ENCODE assay signal across 16 cellular contexts in genomic region chr20:14963262-14963663, GRCh38.
DNase-seq lines count a peak whose midpoint lies in the region; ATAC-seq, FAIRE-seq and TF ChIP-seq lines count a peak whose summit lies in the region.
"Had no signal": no experiment of that assay in that cellular context is flagged by ENCODE, and none has a peak within 500 bp of the region (broad histone marks: within the 10 kb centered on the region; RNA-seq: fewer than 3 reads in every experiment).

No MANE protein-coding gene starts in this region.

- intact Hi-C loops in MCF 10A (cut with micrococcal nuclease) = loop anchor here (1.0 to 5.0 kb wide), 3 partner anchors 30 to 626 kb away; partner anchors contain the start of gene FLRT3
- intact Hi-C loops in breast epithelium (cut with DNase I; ENCODE audit: low total_unique reads) = no loop called here

- no peaks in the 10 kb centered on the region for H3K36me3 Mint-ChIP-seq in MCF 10A (ENCODE audit: insufficient read depth, unreplicated experiment)

- POLR2A ChIA-PET in MCF 10A (lab: Yijun Ruan, JAX) = interaction anchor here (0.6 to 2.7 kb wide), 24 partner anchors 10 to 679 kb away, joined by 3 to 16 read pairs (median 3); partner anchors contain the start of gene FLRT3

- no peaks in the 10 kb centered on the region for H3K27me3 ChIP-seq in breast epithelium
- H3K27me3 ChIP-seq: gastrocnemius medialis, suprapubic skin had no signal

- DNase-seq in MCF 10A (ENCODE audit: unreplicated experiment) (peak; percentile 87), breast epithelium (ENCODE audit: low spot score in 2 of 2) (no peak), astrocyte of the hippocampus (ENCODE audit: low read depth, low spot score) (peak; percentile 59), kidney tubule cell (ENCODE audit: low spot score) (peak; percentile 88), H54 (ENCODE audit: insufficient read length, low spot score) (no peak)
- no peak for DNase-seq in stimulated activated CD8-positive, alpha-beta memory T cell treated with anti-CD3 and anti-CD28 coated beads, Interleukin-4, amount 100 ng/mL, for 48 hours
- DNase-seq: activated CD4-positive, alpha-beta T cell treated with anti-CD3 and anti-CD28 coated beads, Interleukin-2, amount 10 ng/mL, durations not matched to agents 24 days and 14 days; activated gamma-delta T cell treated with Interleukin-2 at 50 U/mL for 16 hours; gastrocnemius medialis; HFFc6; MM.1S; NCI-H526 had no signal

- H3K9me3 Mint-ChIP-seq in MCF 10A (ENCODE audit: unreplicated experiment) = no peaks in the 10 kb centered on the region

- CTCF ChIA-PET in MCF 10A (lab: Yijun Ruan, JAX) = interaction anchor here (0.6 to 1.2 kb wide), 3 partner anchors 10 to 264 kb away, joined by 3 to 8 read pairs (median 3); no protein-coding TSS in a partner anchor

- H3K4me1 ChIP-seq in breast epithelium = no peaks in the 10 kb centered on the region
- H3K4me1 ChIP-seq: gastrocnemius medialis had no signal

- ATAC-seq in HG02571 (IDR thresholded peaks at IDR 0.05; ENCODE audit: unreplicated experiment) (no peak), HG02973 (IDR thresholded peaks at IDR 0.05; ENCODE audit: unreplicated experiment) (no peak)
- ATAC-seq: gastrocnemius medialis had no signal

- H3K27ac ChIP-seq in breast epithelium = no peak overlapping the region
- H3K27ac ChIP-seq: gastrocnemius medialis, suprapubic skin had no signal

- no peak overlapping the region for H3K4me3 Mint-ChIP-seq in MCF 10A (ENCODE audit: unreplicated experiment)
- H3K4me3 Mint-ChIP-seq: activated CD4-positive, alpha-beta T cell treated with anti-CD3 and anti-CD28 coated beads, Interleukin-2, amount 10 ng/mL, durations not matched to agents 24 days and 14 days; HFFc6 had no signal

- FAIRE-seq in H54 (lab: Jason Lieb, UNC) = no peak
- FAIRE-seq: GM12892 had no signal

- no peaks in the 10 kb centered on the region for H3K36me3 ChIP-seq in breast epithelium
- H3K36me3 ChIP-seq: gastrocnemius medialis, suprapubic skin had no signal

- no peak overlapping the region for H3K4me3 ChIP-seq in breast epithelium
- H3K4me3 ChIP-seq: gastrocnemius medialis, suprapubic skin had no signal

- BruUV-seq in MCF 10A (replicated peaks; lab: Mats Ljungman, UMichigan) = no TSS peak

- no peaks in the 10 kb centered on the region for H3K27me3 Mint-ChIP-seq in MCF 10A (ENCODE audit: insufficient read depth, unreplicated experiment)
- H3K27me3 Mint-ChIP-seq: activated CD4-positive, alpha-beta T cell treated with anti-CD3 and anti-CD28 coated beads, Interleukin-2, amount 10 ng/mL, durations not matched to agents 24 days and 14 days had no signal

- TF ChIP-seq CTCF in MCF 10A (IDR thresholded peaks at IDR 0.05; ENCODE audit: unreplicated experiment) = no peak
- no peak for TF ChIP-seq CTCF in breast epithelium (IDR thresholded peaks at IDR 0.05)

- H3K9me3 ChIP-seq in breast epithelium = no peaks in the 10 kb centered on the region
- H3K9me3 ChIP-seq: gastrocnemius medialis, suprapubic skin had no signal

- TF ChIP-seq POLR2A in breast epithelium (IDR thresholded peaks at IDR 0.05) = no peak
- TF ChIP-seq POLR2A in H54 (IDR thresholded peaks at IDR 0.05; ENCODE audit: low read depth, low read length) = no peak

- peaks cover 35% of the 10 kb centered on the region for H3K4me1 Mint-ChIP-seq in MCF 10A (ENCODE audit: insufficient read depth, unreplicated experiment)
- H3K4me1 Mint-ChIP-seq: activated CD4-positive, alpha-beta T cell treated with anti-CD3 and anti-CD28 coated beads, Interleukin-2, amount 10 ng/mL, durations not matched to agents 24 days and 14 days had no signal

- peak overlapping the region; percentile 57 for H3K27ac Mint-ChIP-seq in MCF 10A (ENCODE audit: low read depth, unreplicated experiment)
- H3K27ac Mint-ChIP-seq: activated CD4-positive, alpha-beta T cell treated with anti-CD3 and anti-CD28 coated beads, Interleukin-2, amount 10 ng/mL, durations not matched to agents 24 days and 14 days; HFFc6 had no signal

Comparison
In these comparisons a context has a peak if more than half of its experiments do, and no peak if none do; other contexts are left out.
1. DNase-seq: peak in MCF 10A (single experiment), astrocyte of the hippocampus (single experiment) and kidney tubule cell (single experiment); none in breast epithelium (0 of 2), H54 (single experiment) and stimulated activated CD8-positive, alpha-beta memory T cell treated with anti-CD3 and anti-CD28 coated beads, Interleukin-4, amount 100 ng/mL, for 48 hours (single experiment).